17 cellular contexts compared by ENCODE assay signal in genomic region chr3:17158941-17159682, GRCh38.
A peak's percentile ranks its signal among the peaks of the same experiment; 100 is the strongest.
DNase-seq lines count a peak whose midpoint lies in the region; FAIRE-seq and TF ChIP-seq lines count a peak whose summit lies in the region.
"Had no signal": no experiment of that assay in that cellular context is flagged by ENCODE, and none has a peak within 500 bp of the region (broad histone marks: within the 10 kb centered on the region; RNA-seq: fewer than 3 reads in every experiment).

No MANE protein-coding gene starts in this region.

- H3K27ac Mint-ChIP-seq in activated CD4-positive, alpha-beta T cell treated with anti-CD3 and anti-CD28 coated beads, Interleukin-2, amount 10 ng/mL, durations not matched to agents 7 days and 5 days: peak overlapping the region; percentile 34
- H3K27ac Mint-ChIP-seq in activated CD4-positive, alpha-beta T cell treated with anti-CD3 and anti-CD28 coated beads, Interleukin-2, amount 10 ng/mL, durations not matched to agents 24 days and 14 days: no peak overlapping the region
- peak overlapping the region; percentile 76 for H3K27ac Mint-ChIP-seq in progenitor cell of endocrine pancreas

- H3K4me2 ChIP-seq in endothelial cell of umbilical vein (ENCODE audit: insufficient read depth, low read length): no peak overlapping the region

- no peaks in the 10 kb centered on the region for H3K9me3 ChIP-seq in endothelial cell of umbilical vein (replicated peaks; ENCODE audit: control insufficient read depth, insufficient read depth, low read length)

- H4K20me1 ChIP-seq in endothelial cell of umbilical vein (replicated peaks; ENCODE audit: control insufficient read depth, extremely low read depth, insufficient read depth, low read length): no peaks in the 10 kb centered on the region

- peaks cover 54% of the 10 kb centered on the region for H3K36me3 Mint-ChIP-seq in activated CD4-positive, alpha-beta T cell treated with anti-CD3 and anti-CD28 coated beads, Interleukin-2, amount 10 ng/mL, durations not matched to agents 7 days and 5 days (ENCODE audit: low read depth)
- H3K36me3 Mint-ChIP-seq in activated CD4-positive, alpha-beta T cell treated with anti-CD3 and anti-CD28 coated beads, Interleukin-2, amount 10 ng/mL, durations not matched to agents 24 days and 14 days (ENCODE audit: low read depth): peaks cover 27% of the 10 kb centered on the region
- peaks cover 8% of the 10 kb centered on the region for H3K36me3 Mint-ChIP-seq in progenitor cell of endocrine pancreas (ENCODE audit: insufficient read depth)

- H3K27me3 Mint-ChIP-seq in activated CD4-positive, alpha-beta T cell treated with anti-CD3 and anti-CD28 coated beads, Interleukin-2, amount 10 ng/mL, durations not matched to agents 7 days and 5 days: no peaks in the 10 kb centered on the region
- no peaks in the 10 kb centered on the region for H3K27me3 Mint-ChIP-seq in activated CD4-positive, alpha-beta T cell treated with anti-CD3 and anti-CD28 coated beads, Interleukin-2, amount 10 ng/mL, durations not matched to agents 24 days and 14 days
- H3K27me3 Mint-ChIP-seq in progenitor cell of endocrine pancreas: no peaks in the 10 kb centered on the region

- no peak overlapping the region for H3K4me3 ChIP-seq in endothelial cell of umbilical vein (replicated peaks in 1 of 3; ENCODE audit: insufficient read depth in 1 of 3, low read depth in 1 of 3, low read length in 3 of 3)
- H3K4me3 ChIP-seq: ovary had no signal

- H3K4me1 Mint-ChIP-seq in activated CD4-positive, alpha-beta T cell treated with anti-CD3 and anti-CD28 coated beads, Interleukin-2, amount 10 ng/mL, durations not matched to agents 7 days and 5 days: peaks cover 25% of the 10 kb centered on the region
- H3K4me1 Mint-ChIP-seq in activated CD4-positive, alpha-beta T cell treated with anti-CD3 and anti-CD28 coated beads, Interleukin-2, amount 10 ng/mL, durations not matched to agents 24 days and 14 days: peaks cover 23% of the 10 kb centered on the region
- peaks cover 2% of the 10 kb centered on the region for H3K4me1 Mint-ChIP-seq in progenitor cell of endocrine pancreas (ENCODE audit: low read depth)

- H3K36me3 ChIP-seq in endothelial cell of umbilical vein (ENCODE audit: control insufficient read depth in 2 of 2, extremely low read depth in 1 of 2, insufficient read depth in 2 of 2, low read length in 2 of 2): peaks cover 0 to 9% of the 10 kb centered on the region in 2 experiments
- H3K36me3 ChIP-seq: ovary had no signal

- FAIRE-seq in RCC 7860 (lab: Jason Lieb, UNC) (no peak), endothelial cell of umbilical vein (lab: Jason Lieb, UNC) (no peak)
- FAIRE-seq: D721Med, urothelium cell line had no signal

- no peak overlapping the region for H3K27ac ChIP-seq in endothelial cell of umbilical vein (ENCODE audit: insufficient read depth, low read depth, low read length)
- H3K27ac ChIP-seq: ovary, VCaP had no signal

- no peaks in the 10 kb centered on the region for H3K27me3 ChIP-seq in endothelial cell of umbilical vein (ENCODE audit: control insufficient read depth in 2 of 2, insufficient read depth in 2 of 2, low read length in 2 of 2)
- H3K27me3 ChIP-seq: ovary had no signal

- no peaks in the 10 kb centered on the region for H3K9me1 ChIP-seq in endothelial cell of umbilical vein (replicated peaks; ENCODE audit: control insufficient read depth, extremely low read depth, insufficient read depth, low read length)

- no peaks in the 10 kb centered on the region for H3K79me2 ChIP-seq in endothelial cell of umbilical vein (ENCODE audit: control insufficient read depth, insufficient read depth, low read length)

- H3K9me3 Mint-ChIP-seq in activated CD4-positive, alpha-beta T cell treated with anti-CD3 and anti-CD28 coated beads, Interleukin-2, amount 10 ng/mL, durations not matched to agents 7 days and 5 days: peaks cover 3% of the 10 kb centered on the region
- peaks cover under 1% of the 10 kb centered on the region for H3K9me3 Mint-ChIP-seq in activated CD4-positive, alpha-beta T cell treated with anti-CD3 and anti-CD28 coated beads, Interleukin-2, amount 10 ng/mL, durations not matched to agents 24 days and 14 days
- H3K9me3 Mint-ChIP-seq in progenitor cell of endocrine pancreas (ENCODE audit: low read depth): no peaks in the 10 kb centered on the region

- BruUV-seq in endothelial cell of umbilical vein (replicated peaks; lab: Mats Ljungman, UMichigan): TSS peak; percentile 10

- DNase-seq in activated CD4-positive, alpha-beta T cell treated with anti-CD3 and anti-CD28 coated beads, Interleukin-2, amount 10 ng/mL, durations not matched to agents 7 days and 5 days: no peak
- no peak for DNase-seq in activated CD4-positive, alpha-beta T cell treated with anti-CD3 and anti-CD28 coated beads, Interleukin-2, amount 10 ng/mL, durations not matched to agents 24 days and 14 days
- DNase-seq in RCC 7860 (ENCODE audit: low spot score): peak; percentile 16
- no peak for DNase-seq in endothelial cell of umbilical vein (ENCODE audit: low read depth, low spot score)
- no peak for DNase-seq in progenitor cell of endocrine pancreas (ENCODE audit: low spot score, unreplicated experiment)
- DNase-seq in NCI-H2029 (lab: John Stamatoyannopoulos, UW): no peak
- no peak for DNase-seq in NCI-H1694 (lab: John Stamatoyannopoulos, UW)
- no peak for DNase-seq in NCI-H1436 treated with DMSO at 0.1 percent for 48 hours (lab: John Stamatoyannopoulos, UW)
- DNase-seq: activated effector memory CD4-positive, alpha-beta T cell treated with Interleukin-2 at 50 U/mL for 16 hours; cortex of kidney; midbrain; NCI-H1436; NCI-H82; ovary had no signal

- H3K9ac ChIP-seq in endothelial cell of umbilical vein (replicated peaks; ENCODE audit: extremely low read depth, insufficient read depth, low read length): no peak overlapping the region

- intact Hi-C loops in activated CD4-positive, alpha-beta T cell treated with anti-CD3 and anti-CD28 coated beads, Interleukin-2, amount 10 ng/mL, durations not matched to agents 24 days and 14 days (cut with micrococcal nuclease): loop anchor here (10.0 kb wide), 3 partner anchors 334 to 874 kb away; partner anchors contain the start of gene TBC1D5
- intact Hi-C loops in endothelial cell of umbilical vein (cut with micrococcal nuclease): no loop called here

- POLR2A ChIA-PET in activated CD4-positive, alpha-beta T cell treated with anti-CD3 and anti-CD28 coated beads, Interleukin-2, amount 10 ng/mL, durations not matched to agents 7 days and 5 days (lab: Charles Lee): no interaction called here
- POLR2A ChIA-PET in endothelial cell of umbilical vein (lab: Charles Lee): no interaction called here

- dilution Hi-C loops in endothelial cell of umbilical vein (cut with MboI; ENCODE audit: extremely low pct_ligation_motif_present, low sequenced_read_pairs): no loop called here

- TF ChIP-seq CTCF in endothelial cell of umbilical vein (IDR thresholded peaks at IDR 0.05; ENCODE audit: extremely low read depth in 1 of 2, insufficient read depth in 1 of 2, low read depth in 1 of 2, low read length in 2 of 2) (no peak), progenitor cell of endocrine pancreas (IDR thresholded peaks at IDR 0.05; ENCODE audit: unreplicated experiment) (no peak)

- no peaks in the 10 kb centered on the region for H3K4me1 ChIP-seq in endothelial cell of umbilical vein (ENCODE audit: control insufficient read depth, extremely low read depth, insufficient read depth, low read length)

- H3K4me3 Mint-ChIP-seq in activated CD4-positive, alpha-beta T cell treated with anti-CD3 and anti-CD28 coated beads, Interleukin-2, amount 10 ng/mL, durations not matched to agents 7 days and 5 days: no peak overlapping the region
- no peak overlapping the region for H3K4me3 Mint-ChIP-seq in activated CD4-positive, alpha-beta T cell treated with anti-CD3 and anti-CD28 coated beads, Interleukin-2, amount 10 ng/mL, durations not matched to agents 24 days and 14 days
- no peak overlapping the region for H3K4me3 Mint-ChIP-seq in progenitor cell of endocrine pancreas (ENCODE audit: low read depth)

- CTCF ChIA-PET in activated CD4-positive, alpha-beta T cell treated with anti-CD3 and anti-CD28 coated beads, Interleukin-2, amount 10 ng/mL, durations not matched to agents 7 days and 5 days (lab: Charles Lee): interaction anchor here (0.7 to 1.0 kb wide), 3 partner anchors 14 to 274 kb away, joined by 3 read pairs; partner anchors contain the start of gene PLCL2
- CTCF ChIA-PET in endothelial cell of umbilical vein (lab: Charles Lee): interaction anchor here (1.0 kb wide), 1 partner anchor 52 kb away, joined by 3 read pairs; no protein-coding TSS in a partner anchor

- no peak overlapping the region for H2AFZ ChIP-seq in endothelial cell of umbilical vein (ENCODE audit: low read depth, low read length)

- no peak for TF ChIP-seq POLR2A in endothelial cell of umbilical vein (IDR thresholded peaks at IDR 0.05; ENCODE audit: low read depth, low read length)

TF ChIP-seq in endothelial cell of umbilical vein, 7 proteins besides CTCF, POLR2A, EP300 and RAD21:
- TF ChIP-seq EZH2 (IDR thresholded peaks at IDR 0.05; ENCODE audit: borderline replicate concordance, low read depth, low read length, severe bottlenecking): no peak
- no peak for TF ChIP-seq MYC (IDR thresholded peaks at IDR 0.05; ENCODE audit: low read depth, low read length)
- no peak for TF ChIP-seq MAX (IDR thresholded peaks at IDR 0.05; ENCODE audit: insufficient read depth, insufficient read length)
- no peak for TF ChIP-seq POLR2AphosphoS5 (IDR thresholded peaks at IDR 0.05; ENCODE audit: insufficient read depth, low read depth, low read length)
- no peak for TF ChIP-seq FOS (IDR thresholded peaks at IDR 0.05; ENCODE audit: borderline replicate concordance, insufficient read depth, low read length)
- no peak for TF ChIP-seq GATA2 (IDR thresholded peaks at IDR 0.05; ENCODE audit: insufficient read depth, insufficient read length, low read depth, low read length)
- TF ChIP-seq JUN (IDR thresholded peaks at IDR 0.05; ENCODE audit: borderline replicate concordance, insufficient read depth, insufficient read length, low read depth): no peak
